11 cellular contexts compared by ENCODE assay signal in the genomic region with DNA sequence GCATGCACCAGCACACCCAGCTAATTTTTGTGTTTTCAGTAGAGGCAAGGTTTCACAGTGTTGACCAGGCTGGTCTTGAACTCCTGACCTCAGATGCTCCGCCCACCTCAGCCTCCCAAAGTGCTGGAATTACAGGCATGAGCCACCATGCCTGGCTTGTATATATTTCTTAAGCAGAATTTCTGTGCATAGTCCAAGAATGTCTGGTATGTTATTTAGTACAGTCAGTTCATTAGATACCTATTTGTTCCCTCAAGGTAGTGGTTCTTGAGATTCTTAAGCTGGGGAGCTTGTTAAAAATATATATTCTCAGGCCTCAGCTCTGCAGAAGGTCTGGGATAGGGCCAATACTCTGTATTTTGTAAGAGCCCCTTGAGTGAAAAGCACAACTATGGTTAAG. TPM values are rescaled to one million over a fixed set of nuclear protein-coding genes. Genes with fewer than 3 reads are reported as not detected.
"Had no signal": no experiment of that assay in that cellular context is flagged by ENCODE, and none has a peak within 500 bp of the region (broad histone marks: within the 10 kb centered on the region; RNA-seq: fewer than 3 reads in every experiment).

No MANE protein-coding gene starts in this region.

- H3K4me3 Mint-ChIP-seq: HFFc6, IgD-negative memory B cell had no signal

- H3K9ac ChIP-seq: GM23248 had no signal

- H3K36me3 ChIP-seq: HAP-1 had no signal

- H3K27ac Mint-ChIP-seq: HFFc6, IgD-negative memory B cell had no signal

- ATAC-seq: HCT116, HepG2 had no signal

- H3K9me3 Mint-ChIP-seq: HFFc6, IgD-negative memory B cell had no signal

- FAIRE-seq: HepG2 had no signal

- H2AFZ ChIP-seq: GM23248 had no signal

- DNase-seq: GM23248, GOT3, H7, HFFc6, KBM-7 had no signal

- H3K9me3 ChIP-seq: HAP-1 had no signal

- H3K4me1 ChIP-seq: HAP-1 had no signal

- H3K27ac ChIP-seq: GM23248, HL-60 had no signal

- H3K36me3 Mint-ChIP-seq: IgD-negative memory B cell had no signal

- H3K4me3 ChIP-seq: GM23248, HAP-1 had no signal

RNA-seq across cellular contexts. Expression of a gene that starts 4.6 kb away (rescaled TPM):
- total RNA-seq: GM23248, HepG2, HFFc6, HT1080 had no signal
